ENCODE assay signal across 26 cellular contexts in the genomic region with DNA sequence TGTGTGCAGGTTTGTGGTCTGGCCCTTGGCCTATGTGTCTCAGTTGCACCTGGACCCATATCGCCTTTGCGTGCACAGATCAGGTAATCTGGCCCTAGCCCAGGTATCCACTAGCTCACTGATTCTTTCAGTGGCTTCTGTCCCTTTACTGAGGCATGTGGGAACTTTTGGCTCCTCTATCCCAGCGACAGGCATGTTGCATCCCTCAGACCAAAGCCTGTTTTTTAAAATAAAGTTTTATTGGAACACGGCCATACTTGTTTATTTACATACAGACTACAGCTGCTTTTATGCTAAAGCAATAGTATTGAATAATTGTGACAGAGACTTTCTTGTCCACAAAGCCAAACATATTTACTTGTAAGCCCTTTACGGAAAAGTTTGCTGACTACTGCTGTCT. TPM values are rescaled to one million over a fixed set of nuclear protein-coding genes. Genes with fewer than 3 reads are reported as not detected.
DNase-seq lines count a peak whose midpoint lies in the region; ATAC-seq, FAIRE-seq and TF ChIP-seq lines count a peak whose summit lies in the region.
"Had no signal": no experiment of that assay in that cellular context is flagged by ENCODE, and none has a peak within 500 bp of the region (broad histone marks: within the 10 kb centered on the region; RNA-seq: fewer than 3 reads in every experiment).

No MANE protein-coding gene starts in this region.

- H3K27me3 Mint-ChIP-seq in neural crest cell (ENCODE audit: low read depth) = no peaks in the 10 kb centered on the region

- no peak for TF ChIP-seq RAD21 in K562 (CRISPR knock-in tag; conservative IDR thresholded peaks at IDR 0.05 in 1 of 2, IDR thresholded peaks at IDR 0.05 in 1 of 2)

- H3K4me1 Mint-ChIP-seq in neural crest cell = no peaks in the 10 kb centered on the region
- H3K4me1 Mint-ChIP-seq: CD14-positive monocyte; CD4-positive, alpha-beta memory T cell had no signal

- TF ChIP-seq POLR2A in K562 (conservative IDR thresholded peaks at IDR 0.05) = no peak

- POLR2A ChIA-PET in K562 (lab: Yijun Ruan, JAX) = interaction anchor here (0.8 kb wide), 1 partner anchor 25 kb away, joined by 3 read pairs; no protein-coding TSS in a partner anchor

- H3K9ac ChIP-seq in K562 (ENCODE audit: insufficient read depth in 1 of 2, low read depth in 2 of 2, low read length in 2 of 2) = no peak overlapping the region
- H3K9ac ChIP-seq: BLaER1 treated with 17β-estradiol and CSF1 and Interleukin-3, amounts not matched to agents 10 nM and 100 nM; GM23248 had no signal

- no peak overlapping the region for H3K4me3 ChIP-seq in K562
- H3K4me3 ChIP-seq in hepatocyte = no peak overlapping the region
- H3K4me3 ChIP-seq: A549; BLaER1 treated with 17β-estradiol and CSF1 and Interleukin-3, amounts not matched to agents 10 nM and 100 nM; GM23248 had no signal

- no peaks in the 10 kb centered on the region for H3K36me3 Mint-ChIP-seq in neural crest cell (ENCODE audit: low read depth)
- H3K36me3 Mint-ChIP-seq: CD14-positive monocyte; CD4-positive, alpha-beta memory T cell had no signal

- CTCF ChIA-PET in K562 (lab: Yijun Ruan, JAX; ENCODE audit: low intra/inter-chr PET ratio) = no interaction called here

- 12% methylated on average over 5 of the region's 5 CpGs for WGBS in K562 (ENCODE audit: insufficient coverage, low coverage, missing lambda C conversion rate)
- 94% methylated on average over 5 of the region's 5 CpGs for WGBS in hepatocyte (ENCODE audit: low lambda C conversion rate, missing lambda C conversion rate)

- no peak for FAIRE-seq in K562 (lab: Jason Lieb, UNC)
- FAIRE-seq: A549, GM12891, GM19239, H1 had no signal

- no peak for DNase-seq in K562 (ENCODE audit: extremely low read depth in 1 of 4, low spot score in 3 of 4)
- DNase-seq in hepatocyte (ENCODE audit: low spot score) = no peak
- no peak for DNase-seq in neural crest cell (ENCODE audit: low read depth, low spot score)
- DNase-seq in NCI-H510A treated with DMSO at 0.1 percent for 48 hours (lab: John Stamatoyannopoulos, UW) = no peak
- no peak for DNase-seq in CD1c-positive myeloid dendritic cell (ENCODE audit: extremely low spot score)
- DNase-seq: 8988T; ACHN; AML-193; BE2C; Calu3; CD4-positive, alpha-beta memory T cell; COR-L47; DMS53; DMS79 treated with DMSO at 0.1 percent for 48 hours; GF-D8; H7 had no signal

- TF ChIP-seq CTCF in K562 (IDR thresholded peaks at IDR 0.05 in 2 of 3, conservative IDR thresholded peaks at IDR 0.05 in 1 of 3; ENCODE audit: insufficient read depth in 2 of 3, low read depth in 1 of 3, low read length in 3 of 3) (no peak), hepatocyte (IDR thresholded peaks at IDR 0.05; ENCODE audit: poor library complexity) (no peak), neural crest cell (conservative IDR thresholded peaks at IDR 0.05) (no peak)

- BruUV-seq in K562 (replicated peaks; lab: Mats Ljungman, UMichigan) = no TSS peak

- TF ChIP-seq EP300 in K562 (IDR thresholded peaks at IDR 0.05; ENCODE audit: low read length) = no peak

- H3K9me2 ChIP-seq in hepatocyte (replicated peaks; ENCODE audit: insufficient read depth) = no peaks in the 10 kb centered on the region

- H3K9me1 ChIP-seq in K562 (ENCODE audit: control insufficient read depth, insufficient read depth, low read length) = no peaks in the 10 kb centered on the region

- ATAC-seq in K562 = no peak
- ATAC-seq in activated CD4-positive, CD25-positive, alpha-beta regulatory T cell treated with anti-CD3 and anti-CD28 coated beads, Interleukin-2, amount 50 U/mL, for 24 hours = no peak
- ATAC-seq: A549 had no signal

- H3K4me1 ChIP-seq in K562 (replicated peaks in 1 of 2; ENCODE audit: control insufficient read depth in 2 of 2, insufficient read depth in 2 of 2, low read length in 2 of 2) = no peaks in the 10 kb centered on the region; a peak in 1 of 5 replicates
- no peaks in the 10 kb centered on the region for H3K4me1 ChIP-seq in hepatocyte (ENCODE audit: insufficient read depth)
- H3K4me1 ChIP-seq: A549; BE2C; BLaER1 treated with 17β-estradiol and CSF1 and Interleukin-3, amounts not matched to agents 10 nM and 100 nM had no signal

- H3K4me2 ChIP-seq in K562 (ENCODE audit: insufficient read depth, low read length) = no peak overlapping the region
- no peak overlapping the region for H3K4me2 ChIP-seq in hepatocyte
- H3K4me2 ChIP-seq: A549; BLaER1 treated with 17β-estradiol and CSF1 and Interleukin-3, amounts not matched to agents 10 nM and 100 nM had no signal

- H2AFZ ChIP-seq in K562 (ENCODE audit: low read depth, low read length) = no peak overlapping the region
- no peak overlapping the region for H2AFZ ChIP-seq in hepatocyte
- H2AFZ ChIP-seq: GM23248 had no signal

- H3K9me3 Mint-ChIP-seq in neural crest cell = peaks cover 5% of the 10 kb centered on the region

- H3K27ac ChIP-seq in K562 (ENCODE audit: extremely low read depth, low read depth, low read length) (no peak overlapping the region), hepatocyte (peak overlapping the region; percentile 39)
- H3K27ac ChIP-seq: A549; BLaER1 treated with 17β-estradiol and CSF1 and Interleukin-3, amounts not matched to agents 10 nM and 100 nM; GM23248 had no signal

- H3K27ac Mint-ChIP-seq in neural crest cell (ENCODE audit: unreplicated experiment) = peak overlapping the region; percentile 38
- H3K27ac Mint-ChIP-seq: CD4-positive, alpha-beta memory T cell had no signal

- H3K27me3 ChIP-seq in K562 (ENCODE audit: control insufficient read depth in 2 of 2, insufficient read depth in 2 of 2, low read length in 2 of 2) (no peaks in the 10 kb centered on the region), hepatocyte (no peaks in the 10 kb centered on the region)
- H3K27me3 ChIP-seq: BE2C; BLaER1 treated with 17β-estradiol and CSF1 and Interleukin-3, amounts not matched to agents 10 nM and 100 nM had no signal

- H3K36me3 ChIP-seq in K562 (ENCODE audit: control insufficient read depth, insufficient read depth, low read length) (no peaks in the 10 kb centered on the region), hepatocyte (replicated peaks; ENCODE audit: insufficient read depth, low read depth) (no peaks in the 10 kb centered on the region)
- H3K36me3 ChIP-seq: BE2C; BLaER1 treated with 17β-estradiol and CSF1 and Interleukin-3, amounts not matched to agents 10 nM and 100 nM had no signal

- no peaks in the 10 kb centered on the region for H4K20me1 ChIP-seq in K562 (replicated peaks; ENCODE audit: control insufficient read depth, insufficient read depth, low read length)
- H4K20me1 ChIP-seq in hepatocyte (ENCODE audit: insufficient read depth, poor library complexity, severe bottlenecking) = no peaks in the 10 kb centered on the region
- H4K20me1 ChIP-seq: BLaER1 treated with 17β-estradiol and CSF1 and Interleukin-3, amounts not matched to agents 10 nM and 100 nM had no signal

- H3K9me3 ChIP-seq in K562 (replicated peaks; ENCODE audit: control insufficient read depth, insufficient read depth, low read depth, low read length) = no peaks in the 10 kb centered on the region
- H3K9me3 ChIP-seq in hepatocyte (ENCODE audit: low read depth) = no peaks in the 10 kb centered on the region
- H3K9me3 ChIP-seq: A549, BE2C had no signal

- H3K79me2 ChIP-seq in K562 (ENCODE audit: control insufficient read depth, insufficient read depth, low read length) (no peaks in the 10 kb centered on the region), hepatocyte (no peaks in the 10 kb centered on the region)

- H3K4me3 Mint-ChIP-seq in neural crest cell = no peak overlapping the region
- H3K4me3 Mint-ChIP-seq: CD14-positive monocyte; CD4-positive, alpha-beta memory T cell had no signal

- in situ Hi-C loops in K562 (cut with MboI) = no loop called here

- intact Hi-C loops in K562 (cut with micrococcal nuclease) = no loop called here

TF ChIP-seq in K562, 482 proteins besides CTCF, POLR2A, EP300 and RAD21 (continues in another document):
- TF ChIP-seq ZNF121 (CRISPR knock-in tag; conservative IDR thresholded peaks at IDR 0.05) = no peak

RNA-seq across cellular contexts. Expression of a gene that starts 39.9 kb away (rescaled TPM):
- total RNA-seq in K562 (2011; cell fraction: chromatin; rRNA removed; ENCODE audit: low replicate concordance) = not detected in 2 replicates
- not detected in 2 replicates for total RNA-seq in K562 (2011; cell fraction: nucleolus; rRNA removed)
- not detected in 2 replicates for total RNA-seq in K562 (2011; cell fraction: nucleoplasm; rRNA removed)
- total RNA-seq in K562 (2014; rRNA removed) = not detected in 2 replicates
- not detected in 2 replicates for total RNA-seq in K562 (2014; rRNA removed; fragmentation: Illumina TruSeq; extraction: Trizol)
- total RNA-seq in K562 (2015; rRNA removed; fragmentation: Illumina TruSeq; extraction: Trizol) = not detected in 2 replicates
- total RNA-seq in K562 (2021) = not detected in 2 replicates
- not detected in 2 replicates for polyA plus RNA-seq in K562 (2011; rRNA removed)
- polyA plus RNA-seq in K562 (2011; cell fraction: cytosol; rRNA removed) = not detected in 2 replicates
- not detected in 2 replicates for polyA plus RNA-seq in K562 (2011; cell fraction: nucleus; rRNA removed)
- polyA plus RNA-seq in K562 (2012) = 0.03 and 0.04 TPM in 2 replicates
- polyA plus RNA-seq in K562 (2014; fragmentation: Illumina TruSeq; extraction: Trizol) = not detected in 2 replicates
- not detected for polyA plus RNA-seq in K562 (2014; fragmentation: Nextera tagmentation; extraction: Ambion mirVana)
- polyA plus RNA-seq in K562 (2014; rRNA removed) = not detected in 2 replicates
- polyA minus RNA-seq in K562 (2011; rRNA and poly(A)+ RNA removed) = not detected in 2 replicates
- polyA minus RNA-seq in K562 (2011; cell fraction: cytosol; rRNA and poly(A)+ RNA removed) = not detected in 2 replicates
- not detected in 2 replicates for polyA minus RNA-seq in K562 (2011; cell fraction: nucleus; rRNA and poly(A)+ RNA removed)
- total RNA-seq in hepatocyte = 0.52 and 0.70 TPM in 2 replicates
- not detected in 2 replicates for polyA plus RNA-seq in hepatocyte
- not detected in 2 replicates for total RNA-seq in neural crest cell
- total RNA-seq: Calu3; CD4-positive, alpha-beta memory T cell; Daoy; G401; GM23248; H1; H7 had no signal
- polyA plus RNA-seq: A549; CD14-positive monocyte; CD4-positive, alpha-beta memory T cell; GM23248; H1 had no signal
